In genomic region chr1:21291184-21291583, GRCh38 we compare ENCODE assay signal across 2 cellular contexts.
TF ChIP-seq lines count a peak whose summit lies in the region.

No MANE protein-coding gene starts in this region.

TF ChIP-seq in GM12878, 131 proteins besides CTCF, POLR2A, EP300 and RAD21:
- no peak for TF ChIP-seq MAX (IDR thresholded peaks at IDR 0.05; ENCODE audit: low read depth, low read length)
- TF ChIP-seq FOXK2 (IDR thresholded peaks at IDR 0.05): no peak
- TF ChIP-seq GATAD2B (conservative IDR thresholded peaks at IDR 0.05; ENCODE audit: low read depth): no peak
- no peak for TF ChIP-seq NR2C1 (IDR thresholded peaks at IDR 0.05)
- TF ChIP-seq RB1 (IDR thresholded peaks at IDR 0.05; ENCODE audit: borderline replicate concordance): no peak
- no peak for TF ChIP-seq SKIL (IDR thresholded peaks at IDR 0.05; ENCODE audit: low read depth, poor library complexity, severe bottlenecking)
- TF ChIP-seq NRF1 (conservative IDR thresholded peaks at IDR 0.05; ENCODE audit: low read depth, low read length): no peak
- no peak for TF ChIP-seq CREM (IDR thresholded peaks at IDR 0.05; ENCODE audit: low read depth)
- no peak for TF ChIP-seq ZSCAN29 (IDR thresholded peaks at IDR 0.05)
- TF ChIP-seq ATF3 (IDR thresholded peaks at IDR 0.05; ENCODE audit: borderline replicate concordance, extremely low read depth, low read depth, low read length): no peak
- TF ChIP-seq SPI1 (IDR thresholded peaks at IDR 0.05; ENCODE audit: borderline replicate concordance, insufficient read depth, low read depth, low read length): no peak
- TF ChIP-seq REST (IDR thresholded peaks at IDR 0.05; ENCODE audit: low read depth, low read length): no peak
- TF ChIP-seq RUNX3 (IDR thresholded peaks at IDR 0.05; ENCODE audit: low read length): no peak
- no peak for TF ChIP-seq POLR2AphosphoS2 (IDR thresholded peaks at IDR 0.05; ENCODE audit: low read depth, low read length)
- TF ChIP-seq EED (IDR thresholded peaks at IDR 0.05; ENCODE audit: low read depth): no peak
- no peak for TF ChIP-seq TAF1 (IDR thresholded peaks at IDR 0.05; ENCODE audit: borderline replicate concordance, low read depth, low read length)
- no peak for TF ChIP-seq NFYA (IDR thresholded peaks at IDR 0.05; ENCODE audit: borderline replicate concordance, low read depth, low read length)
- no peak for TF ChIP-seq IRF5 (IDR thresholded peaks at IDR 0.05; ENCODE audit: borderline replicate concordance)

TF ChIP-seq in neural cell, 6 proteins besides CTCF, POLR2A, EP300 and RAD21 (continued from another document):
- TF ChIP-seq REST (IDR thresholded peaks at IDR 0.05; ENCODE audit: borderline replicate concordance): no peak
- TF ChIP-seq EZH2 (IDR thresholded peaks at IDR 0.05; ENCODE audit: borderline replicate concordance, insufficient read depth, low read length, poor library complexity, severe bottlenecking): no peak
- TF ChIP-seq MXI1 (conservative IDR thresholded peaks at IDR 0.05; ENCODE audit: poor library complexity, severe bottlenecking): no peak
- no peak for TF ChIP-seq SMC3 (conservative IDR thresholded peaks at IDR 0.05; ENCODE audit: poor library complexity)
- TF ChIP-seq POLR2AphosphoS5 (IDR thresholded peaks at IDR 0.05): no peak
